Comparison of ENCODE assay signal across 12 cellular contexts in genomic region chr2:3470166-3470651, GRCh38. TPM values are rescaled to one million over a fixed set of nuclear protein-coding genes. Genes with fewer than 3 reads are reported as not detected.
DNase-seq lines count a peak whose midpoint lies in the region; ATAC-seq and TF ChIP-seq lines count a peak whose summit lies in the region.
"Had no signal": no experiment of that assay in that cellular context is flagged by ENCODE, and none has a peak within 500 bp of the region (broad histone marks: within the 10 kb centered on the region; RNA-seq: fewer than 3 reads in every experiment).

No MANE protein-coding gene starts in this region.

- TF ChIP-seq RAD21 in liver (IDR thresholded peaks at IDR 0.05) = no peak

- peaks cover 14 to 48% (median 29%) of the 10 kb centered on the region in 4 donors for H3K36me3 ChIP-seq in liver (ENCODE audit: control insufficient read depth in 4 of 4, insufficient read depth in 3 of 4, low read depth in 1 of 4, low read length in 3 of 4)
- no peaks in the 10 kb centered on the region for H3K36me3 ChIP-seq in testis (ENCODE audit: low read depth, missing control alignments)

- H3K27me3 ChIP-seq in liver (ENCODE audit: control insufficient read depth in 4 of 4, insufficient read depth in 4 of 4, low read length in 3 of 4) (no peaks in the 10 kb centered on the region), testis (no peaks in the 10 kb centered on the region)

- 90% methylated on average over 17 of the region's 17 CpGs for WGBS in liver
- 17 to 44% methylated on average over 8 to 17 of the region's 17 CpGs for WGBS in testis, 2 donors

- ATAC-seq in HG02870 (IDR thresholded peaks at IDR 0.05; ENCODE audit: unreplicated experiment) = no peak
- ATAC-seq: stimulated activated effector memory CD8-positive, alpha-beta T cell treated with anti-CD3 and anti-CD28 coated beads, Interleukin-12 subunit alpha, Interleukin-12 subunit beta, amount 100 ng/mL, for 72 hours had no signal

- intact Hi-C loops in testis (cut with DNase I; ENCODE audit: low total_unique reads) = no loop called here

- H3K4me3 ChIP-seq in epithelial cell of esophagus (ENCODE audit: low read length) (no peak overlapping the region), liver (ENCODE audit: low read depth in 1 of 3, low read length in 3 of 3) (no peak overlapping the region), testis (no peak overlapping the region)

- H3K27ac ChIP-seq in liver (ENCODE audit: low read depth in 1 of 2, low read length in 2 of 2) = no peak overlapping the region
- peak overlapping the region; percentile 64 to 88 for H3K27ac ChIP-seq in testis

- H3K9me3 ChIP-seq in liver (ENCODE audit: control insufficient read depth in 4 of 4, low read length in 3 of 4) = no peaks in the 10 kb centered on the region
- no peaks in the 10 kb centered on the region for H3K9me3 ChIP-seq in testis

- no peak overlapping the region for H3K9ac ChIP-seq in liver (ENCODE audit: low read depth in 1 of 2, low read length in 2 of 2)

- DNase-seq in M059J (ENCODE audit: low read depth) = peak; percentile 87
- peak; percentile 60 for DNase-seq in epithelial cell of esophagus (ENCODE audit: low read depth)
- DNase-seq in testis = peak; percentile 87
- no peak for DNase-seq in GM20000 (ENCODE audit: low spot score)
- no peak for DNase-seq in NCI-H510A (lab: John Stamatoyannopoulos, UW)
- DNase-seq in middle frontal gyrus (ENCODE audit: extremely low spot score, low spot score) = no peak
- DNase-seq: activated CD4-positive, alpha-beta memory T cell treated with anti-CD3 and anti-CD28 coated beads for 36 hours; effector memory CD4-positive, alpha-beta T cell; GOT3 had no signal

- TF ChIP-seq CTCF in epithelial cell of esophagus (IDR thresholded peaks at IDR 0.05; ENCODE audit: insufficient read depth, low read depth, low read length, missing control alignments) = no peak
- no peak for TF ChIP-seq CTCF in liver (IDR thresholded peaks at IDR 0.05; ENCODE audit: low read depth, low read length, missing input control)
- TF ChIP-seq CTCF in testis (IDR thresholded peaks at IDR 0.05) = no peak
- no peak for TF ChIP-seq CTCF in GM20000 (IDR thresholded peaks at IDR 0.05; ENCODE audit: extremely low read depth, missing control alignments)

- TF ChIP-seq POLR2A in testis (IDR thresholded peaks at IDR 0.05) = no peak

- no peaks in the 10 kb centered on the region for H3K4me1 ChIP-seq in liver (ENCODE audit: control insufficient read depth in 4 of 4, insufficient read depth in 4 of 4, low read length in 3 of 4)
- peaks cover 47% of the 10 kb centered on the region for H3K4me1 ChIP-seq in testis

TF ChIP-seq in liver, 16 proteins besides CTCF, POLR2A, EP300 and RAD21:
- TF ChIP-seq ATF3 (IDR thresholded peaks at IDR 0.05) (no peak), ZBTB33 (IDR thresholded peaks at IDR 0.05) (no peak), YY1 (IDR thresholded peaks at IDR 0.05) (no peak), MAX (IDR thresholded peaks at IDR 0.05) (no peak), REST (IDR thresholded peaks at IDR 0.05) (peak; percentile 11), FOXA2 (IDR thresholded peaks at IDR 0.05) (no peak), HNF4G (IDR thresholded peaks at IDR 0.05) (no peak), JUND (IDR thresholded peaks at IDR 0.05) (no peak), EGR1 (IDR thresholded peaks at IDR 0.05; ENCODE audit: low read depth in 2 of 2) (no peak), HNF4A (conservative IDR thresholded peaks at IDR 0.05) (no peak), TAF1 (conservative IDR thresholded peaks at IDR 0.05) (no peak), SP1 (IDR thresholded peaks at IDR 0.05) (peak; percentile 58), RXRA (IDR thresholded peaks at IDR 0.05) (peak in 1 of 2 donors; percentile 73), FOXA1 (IDR thresholded peaks at IDR 0.05) (no peak), NR2F2 (IDR thresholded peaks at IDR 0.05) (peak; percentile 88), GABPA (IDR thresholded peaks at IDR 0.05 in 1 of 2, conservative IDR thresholded peaks at IDR 0.05 in 1 of 2) (no peak)

RNA-seq across cellular contexts. Expression of gene ADI1, which starts 49.1 kb away (rescaled TPM):
- 66.9 and 83.1 TPM in 2 replicates for total RNA-seq in M059J (2014; rRNA removed; shearing (Covaris generic))
- total RNA-seq in liver (100 to 1,000 TPM in 1 of 2 donors, 10 to 100 TPM in 1; 56.2 to 154 TPM), testis (10 to 100 TPM; 41.6 to 52.5 TPM)
- polyA plus RNA-seq in liver (100 to 1,000 TPM; 163 to 660 TPM), testis (ENCODE audit: insufficient read depth, low read depth, low replicate concordance) (41.1 TPM)

Comparison
In these comparisons a context has a peak if more than half of its experiments do, and no peak if none do; other contexts are left out.
1. DNase-seq: peak in M059J (single experiment), epithelial cell of esophagus (single experiment) and testis (single experiment); none in GM20000 (single experiment), NCI-H510A (single experiment) and middle frontal gyrus (single experiment).
2. H3K27ac ChIP-seq: peak in testis (2 of 2); none in liver (0 of 2).